Comparison of ENCODE assay signal across 8 cellular contexts in genomic region chr22:46587492-46588278, GRCh38. TPM values are rescaled to one million over a fixed set of nuclear protein-coding genes. Genes with fewer than 3 reads are reported as not detected.
DNase-seq lines count a peak whose midpoint lies in the region; ATAC-seq, FAIRE-seq and TF ChIP-seq lines count a peak whose summit lies in the region.

No MANE protein-coding gene starts in this region.

- no peak for TF ChIP-seq CTCF in H1 (IDR thresholded peaks at IDR 0.05; ENCODE audit: control extremely low read depth in 1 of 3, insufficient read depth in 1 of 3, low read depth in 1 of 3, low read length in 3 of 3)

- no peak overlapping the region for H2BK15ac ChIP-seq in H1 (ENCODE audit: low read length)

- H3K23me2 ChIP-seq in H1 (ENCODE audit: low read depth, low read length): 0 out of 2 replicates have a peak, but pooled peaks cover 1% of the 10 kb centered on the region

- H3K4me3 ChIP-seq in H1 (ENCODE audit: extremely low read depth in 1 of 4, insufficient read depth in 2 of 4, low read depth in 3 of 4, low read length in 4 of 4) (no peak overlapping the region), aorta (ENCODE audit: low read length in 2 of 2) (no peak overlapping the region)

- H3K9me3 ChIP-seq in H1 (ENCODE audit: insufficient read depth in 2 of 2, low read depth in 1 of 2, low read length in 1 of 2) (no peaks in the 10 kb centered on the region), aorta (ENCODE audit: control insufficient read depth, low read length) (no peaks in the 10 kb centered on the region)

- TF ChIP-seq RAD21 in H1 (IDR thresholded peaks at IDR 0.05 in 1 of 2, conservative IDR thresholded peaks at IDR 0.05 in 1 of 2; ENCODE audit: low read depth in 2 of 2, low read length in 2 of 2): no peak

- no peak for TF ChIP-seq EP300 in H1 (IDR thresholded peaks at IDR 0.05; ENCODE audit: borderline replicate concordance in 1 of 2, low read depth in 2 of 2, low read length in 2 of 2)

- H3K27me3 ChIP-seq in H1 (replicated peaks in 1 of 4; ENCODE audit: control insufficient read depth in 3 of 4, extremely low read depth in 1 of 4, insufficient read depth in 3 of 4, low read length in 3 of 4) (no peaks in the 10 kb centered on the region), aorta (ENCODE audit: control insufficient read depth in 1 of 2, insufficient read depth in 2 of 2, low read length in 1 of 2) (no peaks in the 10 kb centered on the region)

- H3K23ac ChIP-seq in H1 (ENCODE audit: insufficient read length): no peak overlapping the region

- H2AFZ ChIP-seq in H1 (ENCODE audit: low read length): no peak overlapping the region

- intact Hi-C loops in aorta (cut with DNase I): no loop called here

- 95% methylated on average over 9 of the region's 21 CpGs; no CpG with 5 or more reads in 1 of the 2 experiments for WGBS in H1 (ENCODE audit: extremely low coverage in 1 of 2, insufficient coverage in 1 of 2, insufficient read length in 1 of 2, insufficient replicate concordance in 2 of 2, low coverage in 1 of 2, low lambda C conversion rate in 2 of 2, missing lambda C conversion rate in 1 of 2), 2 experiments
- WGBS in aorta, 2 donors: 83 to 85% methylated on average over 21 of the region's 21 CpGs

- no peak overlapping the region for H4K5ac ChIP-seq in H1 (ENCODE audit: insufficient read length, low read depth, low read length)

- FAIRE-seq in GM12891 (lab: Jason Lieb, UNC) (peak; percentile 98), H1 (lab: Jason Lieb, UNC) (no peak)

- no peak overlapping the region for H4K91ac ChIP-seq in H1 (replicated peaks; ENCODE audit: insufficient read length, low read length)

- peaks cover 4% of the 10 kb centered on the region; the same call in 1 of the 2 replicates for H3K79me1 ChIP-seq in H1 (ENCODE audit: low read depth, low read length)

- ATAC-seq in GM21381 (IDR thresholded peaks at IDR 0.05; ENCODE audit: unreplicated experiment) (peak; percentile 54), aorta (ENCODE audit: low FRiP score) (no peak)

- TF ChIP-seq POLR2A in GM12891 (IDR thresholded peaks at IDR 0.05; ENCODE audit: low read depth, low read length) (no peak; the same call in 1 of the 2 replicates), H1 (IDR thresholded peaks at IDR 0.05; ENCODE audit: control extremely low read depth in 1 of 2, low read depth in 2 of 2, low read length in 2 of 2) (no peak)

- no peak overlapping the region for H2BK120ac ChIP-seq in H1 (replicated peaks; ENCODE audit: low read depth, low read length)

- H3K56ac ChIP-seq in H1 (replicated peaks; ENCODE audit: insufficient read length, low read depth, low read length): no peak overlapping the region

- H2AK5ac ChIP-seq in H1 (ENCODE audit: low read depth, low read length): no peak overlapping the region

- CTCF ChIA-PET in H1 (lab: Charles Lee; ENCODE audit: partially characterized antibody): interaction anchor here (0.7 to 3.3 kb wide), 5 partner anchors 9 to 246 kb away, joined by 3 to 15 read pairs (median 4); no protein-coding TSS in a partner anchor

- peak; percentile 83 for DNase-seq in GM12891 (ENCODE audit: insufficient read length, low spot score)
- peak; percentile 70 for DNase-seq in MV-4-11 (lab: John Stamatoyannopoulos, UW)
- DNase-seq in H1 (ENCODE audit: low read depth in 1 of 2, low spot score in 2 of 2): no peak
- peak; percentile 65 to 82 for DNase-seq in aorta
- no peak for DNase-seq in NCI-H2081 treated with DMSO at 0.1 percent for 48 hours (lab: John Stamatoyannopoulos, UW)
- no peak for DNase-seq in SW 1271 (lab: John Stamatoyannopoulos, UW)
- no peak for DNase-seq in NCI-H1930 (lab: John Stamatoyannopoulos, UW)

- H3K4me1 ChIP-seq in H1 (replicated peaks in 1 of 4; ENCODE audit: control insufficient read depth in 3 of 4, insufficient read depth in 4 of 4, low read length in 3 of 4) (peaks cover 0 to 30% (median 18%) of the 10 kb centered on the region in 4 experiments; a peak in 6 of 7 replicates), aorta (ENCODE audit: control insufficient read depth in 1 of 2, insufficient read depth in 2 of 2, low read length in 2 of 2) (no peaks in the 10 kb centered on the region)

- no peaks in the 10 kb centered on the region; a peak in 1 of 4 replicates for H3K79me2 ChIP-seq in H1 (ENCODE audit: control insufficient read depth in 1 of 2, insufficient read depth in 2 of 2, low read length in 2 of 2)

- no peak overlapping the region for H4K8ac ChIP-seq in H1 (ENCODE audit: extremely low read depth, insufficient read depth, low read length)

- H3K4me2 ChIP-seq in H1 (ENCODE audit: insufficient read depth in 1 of 2, low read depth in 2 of 2, low read length in 2 of 2): no peak overlapping the region

- H3K4ac ChIP-seq in H1 (replicated peaks; ENCODE audit: insufficient read length, low read depth, low read length): no peak overlapping the region

- POLR2A ChIA-PET in H1 (lab: Charles Lee; ENCODE audit: partially characterized antibody): interaction anchor here (0.7 kb wide), 1 partner anchor 11 kb away, joined by 3 read pairs; no protein-coding TSS in a partner anchor

- no peak overlapping the region for H3K14ac ChIP-seq in H1 (ENCODE audit: insufficient read length)

- 0 out of 2 replicates have a peak overlapping the region, but pooled peaks have one; percentile 71 for H2BK12ac ChIP-seq in H1 (ENCODE audit: low read depth, low read length)

- H4K20me1 ChIP-seq in H1 (replicated peaks in 1 of 2; ENCODE audit: control insufficient read depth in 1 of 2, insufficient read depth in 2 of 2, low read length in 2 of 2): peaks cover 1 to 19% of the 10 kb centered on the region in 2 experiments

- no peak overlapping the region for H3K9ac ChIP-seq in H1 (replicated peaks in 1 of 4; ENCODE audit: extremely low read depth in 1 of 4, low read depth in 3 of 4, low read length in 3 of 4)

- no peak overlapping the region for H3K18ac ChIP-seq in H1 (ENCODE audit: extremely low read depth, low read length)

- H3K36me3 ChIP-seq in H1 (ENCODE audit: control insufficient read depth in 2 of 4, insufficient read depth in 4 of 4, low read length in 3 of 4) (no peaks in the 10 kb centered on the region), aorta (ENCODE audit: control insufficient read depth in 1 of 2, insufficient read depth in 2 of 2, low read length in 1 of 2) (no peaks in the 10 kb centered on the region)

- no peak overlapping the region for H2BK20ac ChIP-seq in H1 (ENCODE audit: low read length)

- no peak overlapping the region; the same call in 1 of the 2 replicates for H2BK5ac ChIP-seq in H1 (ENCODE audit: low read depth, low read length)

- H3K27ac ChIP-seq in H1 (ENCODE audit: low read depth, low read length) (no peak overlapping the region), aorta (ENCODE audit: low read depth in 1 of 2, low read length in 2 of 2) (no peak overlapping the region)

TF ChIP-seq in GM12891, 5 proteins besides CTCF, POLR2A, EP300 and RAD21:
- peak; percentile 99 for TF ChIP-seq SPI1 (IDR thresholded peaks at IDR 0.05; ENCODE audit: low read depth, low read length)
- no peak for TF ChIP-seq TAF1 (IDR thresholded peaks at IDR 0.05; ENCODE audit: low read depth, low read length)
- TF ChIP-seq POU2F2 (IDR thresholded peaks at IDR 0.05; ENCODE audit: low read depth, low read length): no peak

TF ChIP-seq in H1, 55 proteins besides CTCF, POLR2A, EP300 and RAD21 (continues in another document):
- no peak for TF ChIP-seq CHD2 (IDR thresholded peaks at IDR 0.05; ENCODE audit: low read length)
- TF ChIP-seq EGR1 (IDR thresholded peaks at IDR 0.05; ENCODE audit: borderline replicate concordance, low read depth, low read length): no peak
- no peak for TF ChIP-seq CHD1 (IDR thresholded peaks at IDR 0.05; ENCODE audit: low read depth, low read length)
- TF ChIP-seq RNF2 (IDR thresholded peaks at IDR 0.05; ENCODE audit: borderline replicate concordance, low read depth, low read length, missing control alignments, poor library complexity, severe bottlenecking): no peak
- no peak for TF ChIP-seq NRF1 (IDR thresholded peaks at IDR 0.05; ENCODE audit: low read depth, low read length)

RNA-seq across cellular contexts. Expression of gene GRAMD4, which starts 32.5 kb away (rescaled TPM):
- polyA plus RNA-seq in GM12891 (2012; ENCODE audit: low read depth, missing spikeins): 8.7 TPM
- 20.5 and 25.6 TPM in 2 replicates for total RNA-seq in H1 (2021; fragmentation: NEBNext Ultra II Directional; extraction: Animal tissue kit (Norgen Biotek cat#: 25700))
- 7.9 and 8.6 TPM in 2 replicates for polyA plus RNA-seq in H1 (2011; rRNA removed)
- 9.2 TPM for polyA plus RNA-seq in H1 (2011; cell fraction: cytosol; rRNA removed)
- 18.3 TPM for polyA plus RNA-seq in H1 (2011; cell fraction: nucleus; rRNA removed)
- 14.3 to 23.8 TPM (median 16.0 TPM) in 4 replicates for polyA plus RNA-seq in H1 (2012, experiment 1 of 2)
- polyA plus RNA-seq in H1 (2012, experiment 2 of 2): 5.4 TPM
- 10.3 TPM for polyA plus RNA-seq in H1 (2013, experiment 1 of 2)
- polyA plus RNA-seq in H1 (2013, experiment 2 of 2): 9.8 TPM
- polyA minus RNA-seq in H1 (2011; rRNA and poly(A)+ RNA removed): 12.8 and 15.9 TPM in 2 replicates
- polyA minus RNA-seq in H1 (2011; cell fraction: cytosol; rRNA and poly(A)+ RNA removed): 8.7 TPM
- polyA minus RNA-seq in H1 (2011; cell fraction: nucleus; rRNA and poly(A)+ RNA removed): 8.7 TPM
- total RNA-seq in aorta: 10 to 100 TPM; 15.6 to 37.1 TPM
- polyA plus RNA-seq in aorta: 1 to 10 TPM; 5.5 to 6.8 TPM

RNA-seq across cellular contexts. Expression of gene CELSR1, which starts 50.3 kb away (rescaled TPM):
- 0.90 TPM for polyA plus RNA-seq in GM12891 (2012; ENCODE audit: low read depth, missing spikeins)
- total RNA-seq in H1 (2021; fragmentation: NEBNext Ultra II Directional; extraction: Animal tissue kit (Norgen Biotek cat#: 25700)): 12.2 and 12.4 TPM in 2 replicates
- polyA plus RNA-seq in H1 (2011; rRNA removed) (9.0 and 16.4 TPM in 2 replicates), aorta (under 1 TPM; 0.15 to 0.38 TPM)
- 9.1 TPM for polyA plus RNA-seq in H1 (2011; cell fraction: cytosol; rRNA removed)
- polyA plus RNA-seq in H1 (2011; cell fraction: nucleus; rRNA removed): 36.2 TPM
- polyA plus RNA-seq in H1 (2012, experiment 1 of 2): 8.8 to 12.1 TPM (median 10.3 TPM) in 4 replicates
- 7.3 TPM for polyA plus RNA-seq in H1 (2012, experiment 2 of 2)
- 10.4 TPM for polyA plus RNA-seq in H1 (2013, experiment 1 of 2)
- 9.5 TPM for polyA plus RNA-seq in H1 (2013, experiment 2 of 2)
- 22.5 and 24.2 TPM in 2 replicates for polyA minus RNA-seq in H1 (2011; rRNA and poly(A)+ RNA removed)
- 13.4 TPM for polyA minus RNA-seq in H1 (2011; cell fraction: cytosol; rRNA and poly(A)+ RNA removed)
- 38.4 TPM for polyA minus RNA-seq in H1 (2011; cell fraction: nucleus; rRNA and poly(A)+ RNA removed)
- total RNA-seq in aorta: 1 to 10 TPM; 2.3 to 3.0 TPM

Comparison
In these comparisons a context has a peak if more than half of its experiments do, and no peak if none do; other contexts are left out.
1. DNase-seq: peak in GM12891 (single experiment), MV-4-11 (single experiment) and aorta (2 of 2); none in H1 (0 of 2), NCI-H2081 treated with DMSO at 0.1 percent for 48 hours (single experiment), SW 1271 (0 of 2) and NCI-H1930 (0 of 2).